ENCODE assay signal across 10 cellular contexts in the genomic region with DNA sequence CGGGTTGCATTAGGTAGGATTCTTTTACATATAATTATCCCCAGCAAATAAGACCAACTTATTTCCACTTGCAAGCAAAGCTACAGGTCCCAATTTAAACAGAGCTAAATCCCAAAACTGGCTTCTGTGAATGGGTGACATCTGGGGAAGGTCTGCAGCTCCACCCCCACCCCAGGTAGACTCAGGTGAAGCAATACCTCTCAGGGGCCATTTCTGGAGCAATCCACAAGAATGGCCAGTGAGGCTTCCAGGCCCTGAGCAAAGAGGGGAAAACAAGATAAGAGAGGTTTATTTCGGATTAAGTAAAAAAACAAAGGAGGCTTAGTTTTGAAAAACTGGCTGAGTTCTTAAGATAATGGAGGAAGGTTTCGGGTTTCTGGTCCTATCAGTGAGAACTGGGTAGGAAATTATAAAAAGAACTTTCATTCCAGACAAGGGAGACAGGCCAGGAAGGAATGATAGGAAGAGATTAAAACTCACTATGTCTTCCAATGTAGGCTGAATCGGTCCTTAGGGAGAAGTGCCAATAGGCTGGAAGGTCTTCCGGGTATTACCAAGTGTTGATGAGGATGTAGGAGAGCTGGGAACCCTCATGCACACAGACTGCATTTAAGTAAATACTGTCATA.
"Had no signal": no experiment of that assay in that cellular context is flagged by ENCODE, and none has a peak within 500 bp of the region (broad histone marks: within the 10 kb centered on the region; RNA-seq: fewer than 3 reads in every experiment).

No MANE protein-coding gene starts in this region.

- H3K9me3 ChIP-seq: adrenal gland had no signal

- DNase-seq: activated B cell treated with CpG ODN at 0.5 μM for 24 hours; activated CD4-positive, alpha-beta T cell treated with anti-CD3 and anti-CD28 coated beads, Interleukin-2, amount 50 U/mL, for 1 hour; activated naive CD4-positive, alpha-beta T cell treated with anti-CD3 and anti-CD28 coated beads, Interleukin-2, amount 50 U/mL, for 16 hours; adrenal gland; cerebellar nuclear complex; dermis blood vessel endothelial cell; glutamatergic neuron; stimulated activated CD4-positive, alpha-beta T cell treated with anti-CD3 and anti-CD28 coated beads, Interleukin-4, amount 100 ng/mL, for 1 hour had no signal

- H3K27me3 ChIP-seq: adrenal gland had no signal

- ATAC-seq: esophagus mucosa; natural killer cell treated with Interleukin-12 subunit alpha and Interleukin-12 subunit beta and Interleukin-15 and Interleukin-18, amount 100 ng/mL, for 72 hours had no signal

- H3K36me3 ChIP-seq: adrenal gland had no signal

- H3K27ac ChIP-seq: adrenal gland had no signal

- H3K4me3 ChIP-seq: adrenal gland had no signal
